ENCODE assay signal across 1 cellular context in genomic region chr18:56977284-56977683, GRCh38.
TF ChIP-seq lines count a peak whose summit lies in the region.

No MANE protein-coding gene starts in this region.

TF ChIP-seq in WTC11, 78 proteins besides CTCF, POLR2A, EP300 and RAD21 (continued from another document):
- no peak for TF ChIP-seq ZNF532 (CRISPR knock-in tag; IDR thresholded peaks at IDR 0.05; ENCODE audit: borderline replicate concordance)
- TF ChIP-seq IRF2 (CRISPR knock-in tag; IDR thresholded peaks at IDR 0.05; ENCODE audit: borderline replicate concordance, low read depth) = no peak
- no peak for TF ChIP-seq E2F1 (CRISPR knock-in tag; IDR thresholded peaks at IDR 0.05)
